2 cellular contexts compared by ENCODE assay signal in the genomic region with DNA sequence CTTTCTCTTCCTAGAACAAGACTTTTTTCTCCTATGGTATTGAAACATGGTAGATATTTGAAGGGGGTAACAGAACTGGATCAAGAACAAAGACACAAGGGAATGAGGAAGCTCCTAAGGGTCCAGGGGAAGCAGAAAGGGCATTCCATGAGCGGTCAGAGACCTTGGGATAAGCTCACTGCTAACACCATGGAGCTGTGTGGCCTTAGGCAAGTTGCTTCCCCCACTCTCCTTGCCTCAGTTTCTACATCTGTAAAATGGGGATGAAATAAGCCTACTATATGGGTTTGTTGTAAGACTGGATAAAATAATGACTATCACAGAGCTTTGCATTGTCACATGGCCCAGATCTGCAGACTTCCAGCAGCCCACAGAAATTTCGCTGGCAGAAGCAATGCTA.
TF ChIP-seq lines count a peak whose summit lies in the region.

No MANE protein-coding gene starts in this region.

TF ChIP-seq in A549, 52 proteins besides CTCF, POLR2A, EP300 and RAD21 (continued from another document):
- no peak for TF ChIP-seq BHLHE40 (IDR thresholded peaks at IDR 0.05; ENCODE audit: low read depth, low read length)
- no peak for TF ChIP-seq HMGXB4 (CRISPR knock-in tag; IDR thresholded peaks at IDR 0.05; ENCODE audit: borderline replicate concordance)
- TF ChIP-seq ZNF302 (CRISPR knock-in tag; IDR thresholded peaks at IDR 0.05) = no peak
- no peak for TF ChIP-seq HOXA7 (CRISPR knock-in tag; IDR thresholded peaks at IDR 0.05)
- no peak for TF ChIP-seq FOSB (CRISPR knock-in tag; IDR thresholded peaks at IDR 0.05)
- TF ChIP-seq ZSCAN20 (CRISPR knock-in tag; IDR thresholded peaks at IDR 0.05) = no peak
- no peak for TF ChIP-seq ZFP36 (IDR thresholded peaks at IDR 0.05; ENCODE audit: borderline replicate concordance, partially characterized antibody)
- TF ChIP-seq, protein P1, sequence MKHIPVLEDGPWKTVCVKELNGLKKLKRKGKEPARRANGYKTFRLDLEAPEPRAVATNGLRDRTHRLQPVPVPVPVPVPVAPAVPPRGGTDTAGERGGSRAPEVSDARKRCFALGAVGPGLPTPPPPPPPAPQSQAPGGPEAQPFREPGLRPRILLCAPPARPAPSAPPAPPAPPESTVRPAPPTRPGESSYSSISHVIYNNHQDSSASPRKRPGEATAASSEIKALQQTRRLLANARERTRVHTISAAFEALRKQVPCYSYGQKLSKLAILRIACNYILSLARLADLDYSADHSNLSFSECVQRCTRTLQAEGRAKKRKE (CRISPR knock-in tag; IDR thresholded peaks at IDR 0.05; ENCODE audit: low read depth) = no peak
- no peak for TF ChIP-seq GATA3 (IDR thresholded peaks at IDR 0.05; ENCODE audit: borderline replicate concordance)
- TF ChIP-seq NPAS2 (CRISPR knock-in tag; IDR thresholded peaks at IDR 0.05; ENCODE audit: borderline replicate concordance) = no peak
- TF ChIP-seq HOXB5 (CRISPR knock-in tag; IDR thresholded peaks at IDR 0.05) = no peak
- TF ChIP-seq NR3C1 (IDR thresholded peaks at IDR 0.05) = no peak
- TF ChIP-seq ESRRA (IDR thresholded peaks at IDR 0.05; ENCODE audit: borderline replicate concordance, low read length) = no peak

TF ChIP-seq in HCT116, 20 proteins besides CTCF, POLR2A, EP300 and RAD21 (continued from another document):
- TF ChIP-seq, protein P2, sequence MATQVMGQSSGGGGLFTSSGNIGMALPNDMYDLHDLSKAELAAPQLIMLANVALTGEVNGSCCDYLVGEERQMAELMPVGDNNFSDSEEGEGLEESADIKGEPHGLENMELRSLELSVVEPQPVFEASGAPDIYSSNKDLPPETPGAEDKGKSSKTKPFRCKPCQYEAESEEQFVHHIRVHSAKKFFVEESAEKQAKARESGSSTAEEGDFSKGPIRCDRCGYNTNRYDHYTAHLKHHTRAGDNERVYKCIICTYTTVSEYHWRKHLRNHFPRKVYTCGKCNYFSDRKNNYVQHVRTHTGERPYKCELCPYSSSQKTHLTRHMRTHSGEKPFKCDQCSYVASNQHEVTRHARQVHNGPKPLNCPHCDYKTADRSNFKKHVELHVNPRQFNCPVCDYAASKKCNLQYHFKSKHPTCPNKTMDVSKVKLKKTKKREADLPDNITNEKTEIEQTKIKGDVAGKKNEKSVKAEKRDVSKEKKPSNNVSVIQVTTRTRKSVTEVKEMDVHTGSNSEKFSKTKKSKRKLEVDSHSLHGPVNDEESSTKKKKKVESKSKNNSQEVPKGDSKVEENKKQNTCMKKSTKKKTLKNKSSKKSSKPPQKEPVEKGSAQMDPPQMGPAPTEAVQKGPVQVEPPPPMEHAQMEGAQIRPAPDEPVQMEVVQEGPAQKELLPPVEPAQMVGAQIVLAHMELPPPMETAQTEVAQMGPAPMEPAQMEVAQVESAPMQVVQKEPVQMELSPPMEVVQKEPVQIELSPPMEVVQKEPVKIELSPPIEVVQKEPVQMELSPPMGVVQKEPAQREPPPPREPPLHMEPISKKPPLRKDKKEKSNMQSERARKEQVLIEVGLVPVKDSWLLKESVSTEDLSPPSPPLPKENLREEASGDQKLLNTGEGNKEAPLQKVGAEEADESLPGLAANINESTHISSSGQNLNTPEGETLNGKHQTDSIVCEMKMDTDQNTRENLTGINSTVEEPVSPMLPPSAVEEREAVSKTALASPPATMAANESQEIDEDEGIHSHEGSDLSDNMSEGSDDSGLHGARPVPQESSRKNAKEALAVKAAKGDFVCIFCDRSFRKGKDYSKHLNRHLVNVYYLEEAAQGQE (IDR thresholded peaks at IDR 0.05; ENCODE audit: low read depth) = no peak
- no peak for TF ChIP-seq EZH2phosphoT487 (IDR thresholded peaks at IDR 0.05; ENCODE audit: borderline replicate concordance)
